In genomic region chr12:121057794-121058193, GRCh38 we compare ENCODE assay signal across 18 cellular contexts. TPM values are rescaled to one million over a fixed set of nuclear protein-coding genes. Genes with fewer than 3 reads are reported as not detected.
DNase-seq lines count a peak whose midpoint lies in the region; ATAC-seq and TF ChIP-seq lines count a peak whose summit lies in the region.
"Had no signal": no experiment of that assay in that cellular context is flagged by ENCODE, and none has a peak within 500 bp of the region (broad histone marks: within the 10 kb centered on the region; RNA-seq: fewer than 3 reads in every experiment).

No MANE protein-coding gene starts in this region.

- H3K27ac Mint-ChIP-seq in activated CD4-positive, alpha-beta T cell treated with anti-CD3 and anti-CD28 coated beads, Interleukin-2, amount 10 ng/mL, durations not matched to agents 7 days and 5 days: peak overlapping the region; percentile 2
- peak overlapping the region; percentile 4 for H3K27ac Mint-ChIP-seq in T-helper 17 cell
- H3K27ac Mint-ChIP-seq in osteocyte (ENCODE audit: unreplicated experiment): no peak overlapping the region
- no peak overlapping the region for H3K27ac Mint-ChIP-seq in activated naive CD8-positive, alpha-beta T cell treated with anti-CD3 and anti-CD28 coated beads, Interleukin-2, amount 50 U/mL, for 24 hours
- H3K27ac Mint-ChIP-seq: IgD-negative memory B cell had no signal

- no peak for DNase-seq in activated CD4-positive, alpha-beta T cell treated with anti-CD3 and anti-CD28 coated beads, Interleukin-2, amount 10 ng/mL, durations not matched to agents 7 days and 5 days
- DNase-seq in activated CD4-positive, alpha-beta T cell treated with anti-CD3 and anti-CD28 coated beads, Interleukin-2, amount 50 U/mL, for 48 hours: no peak
- DNase-seq in T-helper 17 cell: no peak
- peak; percentile 29 for DNase-seq in islet precursor cell
- DNase-seq in osteocyte (ENCODE audit: extremely low spot score, unreplicated experiment): peak; percentile 19
- no peak for DNase-seq in activated naive CD8-positive, alpha-beta T cell treated with anti-CD3 and anti-CD28 coated beads, Interleukin-2, amount 50 U/mL, for 24 hours
- no peak for DNase-seq in NCI-H146 (lab: John Stamatoyannopoulos, UW)
- no peak for DNase-seq in effector CD8-positive, alpha-beta T cell (lab: John Stamatoyannopoulos, UW)
- DNase-seq: DMS53, GDM1, NCI-H1105, NCI-H2029 treated with DMSO at 0.1 percent for 48 hours, NCI-H2171 treated with DMSO at 0.1 percent for 48 hours, NCI-H524 treated with DMSO at 0.1 percent for 48 hours had no signal

- peaks cover 37% of the 10 kb centered on the region for H3K4me1 Mint-ChIP-seq in activated CD4-positive, alpha-beta T cell treated with anti-CD3 and anti-CD28 coated beads, Interleukin-2, amount 10 ng/mL, durations not matched to agents 7 days and 5 days
- H3K4me1 Mint-ChIP-seq in T-helper 17 cell: peaks cover 7% of the 10 kb centered on the region
- H3K4me1 Mint-ChIP-seq in osteocyte (ENCODE audit: unreplicated experiment): peaks cover 9% of the 10 kb centered on the region
- peaks cover 14% of the 10 kb centered on the region for H3K4me1 Mint-ChIP-seq in activated naive CD8-positive, alpha-beta T cell treated with anti-CD3 and anti-CD28 coated beads, Interleukin-2, amount 50 U/mL, for 24 hours

- ATAC-seq in T-helper 17 cell: no peak
- no peak for ATAC-seq in activated naive CD8-positive, alpha-beta T cell treated with anti-CD3 and anti-CD28 coated beads, Interleukin-2, amount 50 U/mL, for 24 hours

- POLR2A ChIA-PET in activated CD4-positive, alpha-beta T cell treated with anti-CD3 and anti-CD28 coated beads, Interleukin-2, amount 10 ng/mL, durations not matched to agents 7 days and 5 days (lab: Charles Lee): no interaction called here

- H3K9me3 Mint-ChIP-seq in activated CD4-positive, alpha-beta T cell treated with anti-CD3 and anti-CD28 coated beads, Interleukin-2, amount 10 ng/mL, durations not matched to agents 7 days and 5 days: no peaks in the 10 kb centered on the region
- no peaks in the 10 kb centered on the region for H3K9me3 Mint-ChIP-seq in osteocyte (ENCODE audit: unreplicated experiment)
- no peaks in the 10 kb centered on the region for H3K9me3 Mint-ChIP-seq in activated naive CD8-positive, alpha-beta T cell treated with anti-CD3 and anti-CD28 coated beads, Interleukin-2, amount 50 U/mL, for 24 hours
- H3K9me3 Mint-ChIP-seq: CD14-positive monocyte, IgD-negative memory B cell had no signal

- no peaks in the 10 kb centered on the region for H3K27me3 Mint-ChIP-seq in activated CD4-positive, alpha-beta T cell treated with anti-CD3 and anti-CD28 coated beads, Interleukin-2, amount 10 ng/mL, durations not matched to agents 7 days and 5 days
- H3K27me3 Mint-ChIP-seq in T-helper 17 cell (no peaks in the 10 kb centered on the region), osteocyte (ENCODE audit: unreplicated experiment) (peaks cover 25% of the 10 kb centered on the region)
- no peaks in the 10 kb centered on the region for H3K27me3 Mint-ChIP-seq in activated naive CD8-positive, alpha-beta T cell treated with anti-CD3 and anti-CD28 coated beads, Interleukin-2, amount 50 U/mL, for 24 hours

- H3K36me3 Mint-ChIP-seq in activated CD4-positive, alpha-beta T cell treated with anti-CD3 and anti-CD28 coated beads, Interleukin-2, amount 10 ng/mL, durations not matched to agents 7 days and 5 days (ENCODE audit: low read depth): no peaks in the 10 kb centered on the region
- no peaks in the 10 kb centered on the region for H3K36me3 Mint-ChIP-seq in T-helper 17 cell (ENCODE audit: low read depth)
- no peaks in the 10 kb centered on the region for H3K36me3 Mint-ChIP-seq in osteocyte (ENCODE audit: unreplicated experiment)
- H3K36me3 Mint-ChIP-seq in activated naive CD8-positive, alpha-beta T cell treated with anti-CD3 and anti-CD28 coated beads, Interleukin-2, amount 50 U/mL, for 24 hours (ENCODE audit: low read depth): no peaks in the 10 kb centered on the region
- H3K36me3 Mint-ChIP-seq: CD14-positive monocyte had no signal

- no peak for TF ChIP-seq CTCF in osteocyte (IDR thresholded peaks at IDR 0.05)

- CTCF ChIA-PET in activated CD4-positive, alpha-beta T cell treated with anti-CD3 and anti-CD28 coated beads, Interleukin-2, amount 10 ng/mL, durations not matched to agents 7 days and 5 days (lab: Charles Lee): no interaction called here

- no peaks in the 10 kb centered on the region for H3K9me3 ChIP-seq in T-helper 17 cell (ENCODE audit: control insufficient read depth, low read length, poor library complexity, severe bottlenecking)
- H3K9me3 ChIP-seq: HAP-1, SJSA1 had no signal

- no peak overlapping the region for H3K4me3 Mint-ChIP-seq in activated CD4-positive, alpha-beta T cell treated with anti-CD3 and anti-CD28 coated beads, Interleukin-2, amount 10 ng/mL, durations not matched to agents 7 days and 5 days
- H3K4me3 Mint-ChIP-seq in T-helper 17 cell (no peak overlapping the region), osteocyte (ENCODE audit: unreplicated experiment) (no peak overlapping the region)
- no peak overlapping the region for H3K4me3 Mint-ChIP-seq in activated naive CD8-positive, alpha-beta T cell treated with anti-CD3 and anti-CD28 coated beads, Interleukin-2, amount 50 U/mL, for 24 hours
- H3K4me3 Mint-ChIP-seq: CD14-positive monocyte had no signal

RNA-seq across cellular contexts. Expression of gene OASL, which starts 18.7 kb away (rescaled TPM):
- 10 to 100 TPM; 28.5 to 34.2 TPM for total RNA-seq in activated CD4-positive, alpha-beta T cell treated with anti-CD3 and anti-CD28 coated beads, Interleukin-2, amount 10 ng/mL, durations not matched to agents 7 days and 5 days
- total RNA-seq in T-helper 17 cell (10 to 100 TPM; 18.8 to 30.3 TPM), osteocyte (0.21 and 0.24 TPM in 2 replicates)
- total RNA-seq: SJSA1 had no signal

RNA-seq across cellular contexts. Expression of gene C12orf43, which starts 41.5 kb away (rescaled TPM):
- total RNA-seq in activated CD4-positive, alpha-beta T cell treated with anti-CD3 and anti-CD28 coated beads, Interleukin-2, amount 10 ng/mL, durations not matched to agents 7 days and 5 days: 10 to 100 TPM; 17.6 to 20.2 TPM
- total RNA-seq in T-helper 17 cell (10 to 100 TPM; 16.1 to 17.3 TPM), osteocyte (14.2 and 17.3 TPM in 2 replicates)

Comparison
In these comparisons a context has a peak if more than half of its experiments do, and no peak if none do; other contexts are left out.
1. DNase-seq: peak in islet precursor cell (single experiment) and osteocyte (single experiment); none in activated CD4-positive, alpha-beta T cell treated with anti-CD3 and anti-CD28 coated beads, Interleukin-2, amount 10 ng/mL, durations not matched to agents 7 days and 5 days (single experiment), activated CD4-positive, alpha-beta T cell treated with anti-CD3 and anti-CD28 coated beads, Interleukin-2, amount 50 U/mL, for 48 hours (0 of 2), T-helper 17 cell (0 of 3), activated naive CD8-positive, alpha-beta T cell treated with anti-CD3 and anti-CD28 coated beads, Interleukin-2, amount 50 U/mL, for 24 hours (single experiment), NCI-H146 (single experiment) and effector CD8-positive, alpha-beta T cell (single experiment).
2. H3K27ac Mint-ChIP-seq: peak in activated CD4-positive, alpha-beta T cell treated with anti-CD3 and anti-CD28 coated beads, Interleukin-2, amount 10 ng/mL, durations not matched to agents 7 days and 5 days (single experiment) and T-helper 17 cell (single experiment); none in osteocyte (single experiment) and activated naive CD8-positive, alpha-beta T cell treated with anti-CD3 and anti-CD28 coated beads, Interleukin-2, amount 50 U/mL, for 24 hours (single experiment).
3. RNA of gene OASL, which starts 18.7 kb away (total RNA-seq): 28.5 to 34.2 TPM in activated CD4-positive, alpha-beta T cell treated with anti-CD3 and anti-CD28 coated beads, Interleukin-2, amount 10 ng/mL, durations not matched to agents 7 days and 5 days and 18.8 to 30.3 TPM in T-helper 17 cell; 0.21 to 0.24 TPM in osteocyte; every median in the first group is over 10 times any median in the second.